Comparison of ENCODE assay signal across 17 cellular contexts in genomic region chr13:109587689-109588088, GRCh38.
DNase-seq lines count a peak whose midpoint lies in the region; ATAC-seq, FAIRE-seq and TF ChIP-seq lines count a peak whose summit lies in the region.
"Had no signal": no experiment of that assay in that cellular context is flagged by ENCODE, and none has a peak within 500 bp of the region (broad histone marks: within the 10 kb centered on the region; RNA-seq: fewer than 3 reads in every experiment).

No MANE protein-coding gene starts in this region.

- FAIRE-seq in HepG2 (lab: Jason Lieb, UNC), result no peak
- FAIRE-seq: GM19239, HTR-8/SVneo had no signal

- H3K36me3 ChIP-seq in HepG2 (replicated peaks in 1 of 2; ENCODE audit: control insufficient read depth in 1 of 2, insufficient read depth in 2 of 2, low read length in 2 of 2) (no peaks in the 10 kb centered on the region), right lobe of liver (no peaks in the 10 kb centered on the region), mucosa of rectum (ENCODE audit: control insufficient read depth in 2 of 2, insufficient read depth in 2 of 2, low read length in 2 of 2) (no peaks in the 10 kb centered on the region)

- TF ChIP-seq RAD21 in HepG2 (CRISPR knock-in tag; IDR thresholded peaks at IDR 0.05), result no peak

- H3K27ac ChIP-seq in HepG2 (ENCODE audit: extremely low read length, insufficient read depth, low read length), result no peak overlapping the region
- no peak overlapping the region for H3K27ac ChIP-seq in right lobe of liver
- peak overlapping the region; percentile 70 for H3K27ac ChIP-seq in VCaP
- H3K27ac ChIP-seq in mucosa of rectum (ENCODE audit: low read depth in 2 of 2, low read length in 2 of 2), result peak overlapping the region; percentile 84 to 86
- H3K27ac ChIP-seq: BLaER1 treated with 17β-estradiol and CSF1 and Interleukin-3, amounts not matched to agents 10 nM and 100 nM had no signal

- H3K79me2 ChIP-seq in HepG2 (ENCODE audit: insufficient read depth, low read length), result no peaks in the 10 kb centered on the region

- no peak overlapping the region for H3K4me2 ChIP-seq in HepG2 (ENCODE audit: low read depth, low read length)
- H3K4me2 ChIP-seq: BLaER1 treated with 17β-estradiol and CSF1 and Interleukin-3, amounts not matched to agents 10 nM and 100 nM had no signal

- no peaks in the 10 kb centered on the region for H3K36me3 Mint-ChIP-seq in HFFc6 (ENCODE audit: low read depth)

- H3K9me3 ChIP-seq in HepG2 (ENCODE audit: low read length) (peaks cover 24% of the 10 kb centered on the region; the same call in 1 of the 2 replicates), right lobe of liver (no peaks in the 10 kb centered on the region), mucosa of rectum (ENCODE audit: control insufficient read depth in 2 of 2, low read length in 2 of 2) (no peaks in the 10 kb centered on the region)

- no peak overlapping the region for H3K4me3 Mint-ChIP-seq in HFFc6
- H3K4me3 Mint-ChIP-seq: CD4-positive, alpha-beta T cell; H9 had no signal

- H3K9me3 Mint-ChIP-seq in HFFc6, result no peaks in the 10 kb centered on the region
- H3K9me3 Mint-ChIP-seq: CD4-positive, alpha-beta T cell; H9 had no signal

- H3K4me1 ChIP-seq in HepG2 (ENCODE audit: insufficient read depth, low read length) (peaks cover 55% of the 10 kb centered on the region), right lobe of liver (peaks cover 0 to 17% (median 6%) of the 10 kb centered on the region in 4 donors), mucosa of rectum (ENCODE audit: control insufficient read depth in 2 of 2, insufficient read depth in 2 of 2, low read length in 2 of 2) (peaks cover 16 to 19% of the 10 kb centered on the region in 2 donors)
- H3K4me1 ChIP-seq: BLaER1 treated with 17β-estradiol and CSF1 and Interleukin-3, amounts not matched to agents 10 nM and 100 nM had no signal

- H4K20me1 ChIP-seq in HepG2 (ENCODE audit: insufficient read depth, low read length), result no peaks in the 10 kb centered on the region
- H4K20me1 ChIP-seq: BLaER1 treated with 17β-estradiol and CSF1 and Interleukin-3, amounts not matched to agents 10 nM and 100 nM had no signal

- ATAC-seq in HepG2, result no peak
- ATAC-seq in right lobe of liver, result no peak

- H3K27me3 Mint-ChIP-seq in HFFc6 (ENCODE audit: insufficient read depth), result peaks cover 22% of the 10 kb centered on the region

- in situ Hi-C loops in HepG2 (cut with HindIII; ENCODE audit: extremely low pct_ligation_motif_present, low pct_unique_long_range_greater_than_20kb), result no loop called here

- no peak overlapping the region for H2AFZ ChIP-seq in HepG2 (ENCODE audit: low read length)

- H3K4me3 ChIP-seq in HepG2 (replicated peaks in 1 of 3; ENCODE audit: insufficient read depth in 1 of 3, low read depth in 2 of 3, low read length in 3 of 3), result no peak overlapping the region
- no peak overlapping the region for H3K4me3 ChIP-seq in right lobe of liver
- no peak overlapping the region for H3K4me3 ChIP-seq in mucosa of rectum (ENCODE audit: low read length in 2 of 2)
- H3K4me3 ChIP-seq in lower leg skin (ENCODE audit: low read depth, poor library complexity, severe bottlenecking), result no peak overlapping the region
- H3K4me3 ChIP-seq: BLaER1 treated with 17β-estradiol and CSF1 and Interleukin-3, amounts not matched to agents 10 nM and 100 nM had no signal

- H3K4me1 Mint-ChIP-seq in HFFc6 (ENCODE audit: low read depth), result 0 out of 2 replicates have a peak, but pooled peaks cover 7% of the 10 kb centered on the region

- POLR2A ChIA-PET in HepG2 (lab: Yijun Ruan, JAX), result no interaction called here

- TF ChIP-seq CTCF in HepG2 (CRISPR knock-in tag; IDR thresholded peaks at IDR 0.05) (no peak), right lobe of liver (IDR thresholded peaks at IDR 0.05) (no peak), VCaP (conservative IDR thresholded peaks at IDR 0.05) (no peak), lower leg skin (IDR thresholded peaks at IDR 0.05) (no peak), HFFc6 (IDR thresholded peaks at IDR 0.05) (no peak)

- intact Hi-C loops in HepG2 (cut with micrococcal nuclease; ENCODE audit: unreplicated experiment) (no loop called here), right lobe of liver (cut with DNase I) (no loop called here), lower leg skin (cut with DNase I; ENCODE audit: low total_unique reads) (no loop called here)

- DNase-seq in HepG2 (ENCODE audit: low spot score), result no peak
- DNase-seq in right lobe of liver, result no peak
- no peak for DNase-seq in lower leg skin (ENCODE audit: low spot score in 2 of 2)
- no peak for DNase-seq in KG1 (lab: John Stamatoyannopoulos, UW)
- DNase-seq in HFFc6, result no peak
- DNase-seq: 8988T; ACHN; CD4-positive, alpha-beta T cell; DND-41; GF-D8; GOT3; H9 had no signal

- CTCF ChIA-PET in HepG2 (lab: Yijun Ruan, JAX; ENCODE audit: low intra/inter-chr PET ratio, low total read pairs), result no interaction called here

- no TSS peak for BruUV-seq in HepG2 (replicated peaks; lab: Mats Ljungman, UMichigan)

- H3K27me3 ChIP-seq in HepG2 (ENCODE audit: control insufficient read depth in 1 of 2, insufficient read depth in 2 of 2, low read length in 2 of 2), result no peaks in the 10 kb centered on the region
- no peaks in the 10 kb centered on the region for H3K27me3 ChIP-seq in right lobe of liver
- no peaks in the 10 kb centered on the region for H3K27me3 ChIP-seq in mucosa of rectum (ENCODE audit: control insufficient read depth in 2 of 2, insufficient read depth in 2 of 2, low read length in 2 of 2)
- H3K27me3 ChIP-seq: BLaER1 treated with 17β-estradiol and CSF1 and Interleukin-3, amounts not matched to agents 10 nM and 100 nM had no signal

- no peak overlapping the region for H3K9ac ChIP-seq in HepG2 (ENCODE audit: insufficient read depth, low read depth, low read length)
- no peak overlapping the region for H3K9ac ChIP-seq in mucosa of rectum (ENCODE audit: low read depth in 1 of 2, low read length in 2 of 2)
- H3K9ac ChIP-seq: BLaER1 treated with 17β-estradiol and CSF1 and Interleukin-3, amounts not matched to agents 10 nM and 100 nM had no signal

- TF ChIP-seq EP300 in HepG2 (IDR thresholded peaks at IDR 0.05; ENCODE audit: low read depth in 2 of 2, low read length in 2 of 2), result no peak
- TF ChIP-seq EP300 in HepG2 (CRISPR knock-in tag; IDR thresholded peaks at IDR 0.05; ENCODE audit: borderline replicate concordance), result no peak

- no peak for TF ChIP-seq POLR2A in HepG2 (IDR thresholded peaks at IDR 0.05; ENCODE audit: insufficient read depth in 1 of 2, low read depth in 2 of 2, low read length in 2 of 2)
- no peak for TF ChIP-seq POLR2A in right lobe of liver (IDR thresholded peaks at IDR 0.05)
- no peak for TF ChIP-seq POLR2A in lower leg skin (IDR thresholded peaks at IDR 0.05)

- H3K27ac Mint-ChIP-seq in HFFc6, result no peak overlapping the region
- H3K27ac Mint-ChIP-seq: CD4-positive, alpha-beta T cell had no signal

TF ChIP-seq in HepG2, 621 proteins besides CTCF, POLR2A, EP300 and RAD21 (continues in another document):
- no peak for TF ChIP-seq ZNF136 (CRISPR knock-in tag; IDR thresholded peaks at IDR 0.05; ENCODE audit: low read depth)
- TF ChIP-seq HMGA1 (CRISPR knock-in tag; conservative IDR thresholded peaks at IDR 0.05), result no peak

Comparison
In these comparisons a context has a peak if more than half of its experiments do, and no peak if none do; other contexts are left out.
1. H3K27ac ChIP-seq: peak in VCaP (single experiment) and mucosa of rectum (2 of 2); none in HepG2 (single experiment) and right lobe of liver (0 of 3).